In genomic region chr19:54795763-54796162, GRCh38 we compare ENCODE assay signal across 19 cellular contexts. TPM values are rescaled to one million over a fixed set of nuclear protein-coding genes. Genes with fewer than 3 reads are reported as not detected.
"Had no signal": no experiment of that assay in that cellular context is flagged by ENCODE, and none has a peak within 500 bp of the region (broad histone marks: within the 10 kb centered on the region; RNA-seq: fewer than 3 reads in every experiment).

No MANE protein-coding gene starts in this region.

- ATAC-seq: gastroesophageal sphincter; left lobe of liver; stimulated activated memory B cell treated with anti-CD40 and anti-IgM and Interleukin-4, amounts not matched to agents 10 μg/mL and 1 μg/mL and 100 μg/mL, for 72 hours had no signal

- H3K4me3 ChIP-seq: dorsolateral prefrontal cortex, gastroesophageal sphincter, hepatocyte, neural progenitor cell had no signal

- H3K4me1 ChIP-seq: gastroesophageal sphincter, neural progenitor cell had no signal

- DNase-seq: activated CD4-positive, alpha-beta T cell treated with anti-CD3 and anti-CD28 coated beads, Interleukin-2, amount 50 U/mL, for 4 hours; activated CD4-positive, CD25-positive, alpha-beta regulatory T cell treated with anti-CD3 and anti-CD28 coated beads, Interleukin-2, amount 50 U/mL, for 72 hours; activated naive CD4-positive, alpha-beta T cell treated with anti-CD3 and anti-CD28 coated beads, Interleukin-2, amount 50 U/mL, for 16 hours; dorsolateral prefrontal cortex; endodermal cell; posterior cingulate gyrus; retina; stimulated activated CD4-positive, alpha-beta T cell treated with anti-CD3 and anti-CD28 coated beads, Interleukin-2, amount 100 ng/mL, for 48 hours had no signal

- H3K36me3 ChIP-seq: gastroesophageal sphincter, neural progenitor cell had no signal

- H3K27ac ChIP-seq: dorsolateral prefrontal cortex, gastroesophageal sphincter, hepatocyte, neural progenitor cell had no signal

- H3K9me3 ChIP-seq: gastroesophageal sphincter had no signal

- H3K27me3 ChIP-seq: hepatocyte, neural progenitor cell had no signal

RNA-seq across cellular contexts. Expression of gene KIR2DL4, which starts 7.6 kb away (rescaled TPM):
- total RNA-seq: activated T-helper 2 cell treated with anti-CD3 and anti-CD28 coated beads, Interferon-gamma antibody, Interleukin-2, Interleukin-4, amounts not matched to agents 10 μg/mL and 5 μg/mL and 100 μg/mL, durations not matched to agents 14 hours and 24 hours and 36 hours; endodermal cell; epithelial cell of proximal tubule; gastroesophageal sphincter; hepatocyte; left lobe of liver; lung microvascular endothelial cell; urinary bladder had no signal
- polyA plus RNA-seq: adipose tissue, hepatocyte, keratinocyte had no signal

RNA-seq across cellular contexts. Expression of gene KIR3DL1, which starts 20.5 kb away (rescaled TPM):
- total RNA-seq: activated T-helper 2 cell treated with anti-CD3 and anti-CD28 coated beads, Interferon-gamma antibody, Interleukin-2, Interleukin-4, amounts not matched to agents 10 μg/mL and 5 μg/mL and 100 μg/mL, durations not matched to agents 14 hours and 24 hours and 36 hours; endodermal cell; epithelial cell of proximal tubule; hepatocyte; left lobe of liver; lung microvascular endothelial cell; urinary bladder had no signal
- polyA plus RNA-seq: adipose tissue, hepatocyte, keratinocyte, urinary bladder had no signal

RNA-seq across cellular contexts. Expression of gene KIR2DL1, which starts 26.2 kb away (rescaled TPM):
- total RNA-seq: activated T-helper 2 cell treated with anti-CD3 and anti-CD28 coated beads, Interferon-gamma antibody, Interleukin-2, Interleukin-4, amounts not matched to agents 10 μg/mL and 5 μg/mL and 100 μg/mL, durations not matched to agents 14 hours and 24 hours and 36 hours; dorsolateral prefrontal cortex; endodermal cell; epithelial cell of proximal tubule; gastroesophageal sphincter; hepatocyte; left lobe of liver; lung microvascular endothelial cell; urinary bladder had no signal
- polyA plus RNA-seq: adipose tissue, hepatocyte, keratinocyte had no signal

RNA-seq across cellular contexts. Expression of gene KIR2DS4, which starts 36.7 kb away (rescaled TPM):
- total RNA-seq: activated T-helper 2 cell treated with anti-CD3 and anti-CD28 coated beads, Interferon-gamma antibody, Interleukin-2, Interleukin-4, amounts not matched to agents 10 μg/mL and 5 μg/mL and 100 μg/mL, durations not matched to agents 14 hours and 24 hours and 36 hours; endodermal cell; epithelial cell of proximal tubule; gastroesophageal sphincter; hepatocyte; left lobe of liver; lung microvascular endothelial cell; urinary bladder had no signal
- polyA plus RNA-seq: adipose tissue, hepatocyte, keratinocyte, urinary bladder had no signal

RNA-seq across cellular contexts. Expression of gene KIR3DL2, which starts 54.5 kb away (rescaled TPM):
- total RNA-seq: endodermal cell, epithelial cell of proximal tubule, gastroesophageal sphincter, hepatocyte, left lobe of liver, lung microvascular endothelial cell, urinary bladder had no signal
- polyA plus RNA-seq: hepatocyte, keratinocyte had no signal
